1 cellular context compared by ENCODE assay signal in genomic region chr17:1087381-1088241, GRCh38.
TF ChIP-seq lines count a peak whose summit lies in the region.

No MANE protein-coding gene starts in this region.

TF ChIP-seq in GM23338, 12 proteins besides CTCF, POLR2A, EP300 and RAD21 (continued from another document):
- TF ChIP-seq REST (IDR thresholded peaks at IDR 0.05; ENCODE audit: unreplicated experiment) (no peak), ZNF114 (CRISPR knock-in tag; IDR thresholded peaks at IDR 0.05) (no peak), CREB1 (CRISPR knock-in tag; IDR thresholded peaks at IDR 0.05; ENCODE audit: low read depth) (no peak)
